26 cellular contexts compared by ENCODE assay signal in the genomic region with DNA sequence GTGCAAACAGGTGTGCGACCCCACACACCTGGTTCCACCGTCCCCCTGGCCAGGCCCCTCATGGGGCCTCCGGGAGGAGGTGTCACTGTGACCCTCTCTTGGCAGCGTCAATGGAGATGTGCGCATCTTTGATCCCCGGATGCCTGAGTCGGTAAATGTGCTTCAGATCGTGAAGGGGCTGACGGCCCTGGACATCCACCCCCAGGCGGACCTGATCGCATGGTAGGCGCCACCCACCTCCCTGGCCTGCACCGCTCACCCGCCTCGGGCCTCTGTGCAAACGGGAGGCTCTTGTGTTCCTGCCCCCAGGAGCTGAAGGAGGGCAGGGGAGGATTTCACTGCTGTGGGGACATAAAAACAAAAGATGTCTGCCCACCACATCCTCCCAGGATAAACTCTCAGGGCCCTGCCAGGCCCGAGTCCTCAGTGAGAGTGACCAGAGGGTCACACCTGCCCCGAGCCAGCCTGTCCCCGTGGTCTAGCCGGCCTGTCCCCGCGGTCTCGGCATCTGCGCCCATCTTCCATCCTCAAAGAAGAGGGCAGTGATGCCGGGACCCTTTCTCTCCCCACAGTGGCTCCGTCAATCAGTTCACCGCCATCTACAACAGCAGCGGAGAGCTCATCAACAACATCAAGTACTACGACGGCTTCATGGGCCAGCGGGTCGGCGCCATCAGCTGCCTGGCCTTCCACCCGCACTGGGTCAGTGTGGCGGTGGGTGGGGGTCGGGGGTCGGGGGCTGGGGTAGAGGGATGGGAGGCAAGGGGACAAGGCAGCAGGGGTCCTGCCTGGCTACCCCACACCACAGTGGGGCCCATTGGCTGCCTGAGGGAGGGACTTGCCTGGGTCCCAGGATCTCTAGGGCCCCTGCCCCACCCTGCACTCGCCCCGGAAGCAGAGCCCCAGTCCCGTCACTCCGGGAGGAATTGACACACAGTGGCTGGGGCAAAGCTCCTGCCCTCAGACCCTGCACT. TPM values are rescaled to one million over a fixed set of nuclear protein-coding genes. Genes with fewer than 3 reads are reported as not detected.
DNase-seq lines count a peak whose midpoint lies in the region; ATAC-seq and TF ChIP-seq lines count a peak whose summit lies in the region.
"Had no signal": no experiment of that assay in that cellular context is flagged by ENCODE, and none has a peak within 500 bp of the region (broad histone marks: within the 10 kb centered on the region; RNA-seq: fewer than 3 reads in every experiment).

No MANE protein-coding gene starts in this region.

- intact Hi-C loops in left ventricle myocardium inferior (cut with micrococcal nuclease) = no loop called here

- H3K4me3 Mint-ChIP-seq in activated naive CD4-positive, alpha-beta T cell treated with anti-CD3 and anti-CD28 coated beads, Interleukin-2, amount 10 ng/mL, durations not matched to agents 7 days and 5 days = no peak overlapping the region
- H3K4me3 Mint-ChIP-seq in nephron = no peak overlapping the region
- H3K4me3 Mint-ChIP-seq: activated naive CD8-positive, alpha-beta T cell treated with anti-CD3 and anti-CD28 coated beads, Interleukin-2, amount 50 U/mL, for 24 hours; CD4-positive, CD25-positive, alpha-beta regulatory T cell; HFFc6; natural killer cell treated with Interleukin-12 subunit alpha and Interleukin-12 subunit beta and Interleukin-15 and Interleukin-18, amount 100 ng/mL, for 72 hours; type B pancreatic cell had no signal

- H3K36me3 ChIP-seq in skeletal muscle tissue (ENCODE audit: control insufficient read depth in 3 of 3, insufficient read depth in 3 of 3, low read length in 3 of 3) (peaks cover 4 to 7% (median 4%) of the 10 kb centered on the region in 3 donors), left ventricle myocardium inferior (peaks cover 21% of the 10 kb centered on the region)

- CTCF ChIA-PET in activated naive CD4-positive, alpha-beta T cell treated with anti-CD3 and anti-CD28 coated beads, Interleukin-2, amount 10 ng/mL, durations not matched to agents 7 days and 5 days (lab: Charles Lee) = no interaction called here

- DNase-seq in activated naive CD4-positive, alpha-beta T cell treated with anti-CD3 and anti-CD28 coated beads, Interleukin-2, amount 50 U/mL, for 72 hours (ENCODE audit: low spot score in 2 of 2) = no peak
- DNase-seq in activated naive CD4-positive, alpha-beta T cell treated with anti-CD3 and anti-CD28 coated beads, Interleukin-2, amount 10 ng/mL, durations not matched to agents 7 days and 5 days = no peak
- no peak for DNase-seq in CD1c-positive myeloid dendritic cell (ENCODE audit: extremely low spot score)
- no peak for DNase-seq in COLO829 (ENCODE audit: low spot score)
- DNase-seq in left ventricle myocardium inferior = no peak
- no peak for DNase-seq in RPMI8226
- DNase-seq: activated CD4-positive, alpha-beta T cell treated with anti-CD3 and anti-CD28 coated beads for 1 hour; activated gamma-delta T cell; activated naive CD8-positive, alpha-beta T cell treated with anti-CD3 and anti-CD28 coated beads, Interleukin-2, amount 50 U/mL, for 24 hours; CD4-positive, CD25-positive, alpha-beta regulatory T cell; central memory CD4-positive, alpha-beta T cell; dermis blood vessel endothelial cell; EL; HFFc6; islet precursor cell; lower lobe of right lung; NCI-H1436 treated with DMSO at 0.1 percent for 48 hours; NCI-H446 treated with DMSO at 0.1 percent for 48 hours; NCI-H82; T-helper 1 cell had no signal

- H3K4me1 ChIP-seq in skeletal muscle tissue (ENCODE audit: control insufficient read depth in 3 of 3, insufficient read depth in 3 of 3, low read length in 3 of 3) (peaks cover 35 to 41% (median 39%) of the 10 kb centered on the region in 3 donors), left ventricle myocardium inferior (peaks cover 24% of the 10 kb centered on the region)

- H3K27ac ChIP-seq in skeletal muscle tissue (ENCODE audit: low read depth, low read length) (peak overlapping the region; percentile 85), left ventricle myocardium inferior (replicated peaks) (no peak overlapping the region)
- H3K27ac ChIP-seq: 22Rv1, lower lobe of right lung had no signal

- H3K27ac Mint-ChIP-seq in activated naive CD4-positive, alpha-beta T cell treated with anti-CD3 and anti-CD28 coated beads, Interleukin-2, amount 50 U/mL, for 72 hours = peak overlapping the region; percentile 14 to 54
- H3K27ac Mint-ChIP-seq in activated naive CD4-positive, alpha-beta T cell treated with anti-CD3 and anti-CD28 coated beads, Interleukin-2, amount 10 ng/mL, durations not matched to agents 7 days and 5 days = no peak overlapping the region
- H3K27ac Mint-ChIP-seq in nephron = peak overlapping the region; percentile 71 to 98 (median 93)
- H3K27ac Mint-ChIP-seq: activated naive CD8-positive, alpha-beta T cell treated with anti-CD3 and anti-CD28 coated beads, Interleukin-2, amount 50 U/mL, for 24 hours; CD4-positive, CD25-positive, alpha-beta regulatory T cell; HFFc6; natural killer cell treated with Interleukin-12 subunit alpha and Interleukin-12 subunit beta and Interleukin-15 and Interleukin-18, amount 100 ng/mL, for 72 hours had no signal

- no peaks in the 10 kb centered on the region for H3K36me3 Mint-ChIP-seq in activated naive CD4-positive, alpha-beta T cell treated with anti-CD3 and anti-CD28 coated beads, Interleukin-2, amount 50 U/mL, for 72 hours
- peaks cover 8% of the 10 kb centered on the region for H3K36me3 Mint-ChIP-seq in activated naive CD4-positive, alpha-beta T cell treated with anti-CD3 and anti-CD28 coated beads, Interleukin-2, amount 10 ng/mL, durations not matched to agents 7 days and 5 days
- peaks cover 8% of the 10 kb centered on the region for H3K36me3 Mint-ChIP-seq in nephron (ENCODE audit: low read depth)
- H3K36me3 Mint-ChIP-seq: CD4-positive, CD25-positive, alpha-beta regulatory T cell; natural killer cell treated with Interleukin-12 subunit alpha and Interleukin-12 subunit beta and Interleukin-15 and Interleukin-18, amount 100 ng/mL, for 72 hours; type B pancreatic cell had no signal

- H3K4me1 Mint-ChIP-seq in activated naive CD4-positive, alpha-beta T cell treated with anti-CD3 and anti-CD28 coated beads, Interleukin-2, amount 10 ng/mL, durations not matched to agents 7 days and 5 days = no peaks in the 10 kb centered on the region
- H3K4me1 Mint-ChIP-seq in nephron = peaks cover 41% of the 10 kb centered on the region
- H3K4me1 Mint-ChIP-seq: activated naive CD8-positive, alpha-beta T cell treated with anti-CD3 and anti-CD28 coated beads, Interleukin-2, amount 50 U/mL, for 24 hours; CD4-positive, CD25-positive, alpha-beta regulatory T cell had no signal

- no peak for ATAC-seq in activated naive CD4-positive, alpha-beta T cell treated with anti-CD3 and anti-CD28 coated beads, Interleukin-2, amount 50 U/mL, for 72 hours
- ATAC-seq: activated naive CD8-positive, alpha-beta T cell treated with anti-CD3 and anti-CD28 coated beads, Interleukin-2, amount 50 U/mL, for 24 hours; GM12878; lower lobe of right lung; natural killer cell treated with Interleukin-12 subunit alpha and Interleukin-12 subunit beta and Interleukin-15 and Interleukin-18, amount 100 ng/mL, for 72 hours had no signal

- no peaks in the 10 kb centered on the region for H3K9me3 Mint-ChIP-seq in activated naive CD4-positive, alpha-beta T cell treated with anti-CD3 and anti-CD28 coated beads, Interleukin-2, amount 50 U/mL, for 72 hours
- no peaks in the 10 kb centered on the region for H3K9me3 Mint-ChIP-seq in activated naive CD4-positive, alpha-beta T cell treated with anti-CD3 and anti-CD28 coated beads, Interleukin-2, amount 10 ng/mL, durations not matched to agents 7 days and 5 days
- H3K9me3 Mint-ChIP-seq in nephron = no peaks in the 10 kb centered on the region
- H3K9me3 Mint-ChIP-seq: activated naive CD8-positive, alpha-beta T cell treated with anti-CD3 and anti-CD28 coated beads, Interleukin-2, amount 50 U/mL, for 24 hours; CD4-positive, CD25-positive, alpha-beta regulatory T cell; HFFc6; natural killer cell treated with Interleukin-12 subunit alpha and Interleukin-12 subunit beta and Interleukin-15 and Interleukin-18, amount 100 ng/mL, for 72 hours; type B pancreatic cell had no signal

- H3K27me3 ChIP-seq in skeletal muscle tissue (ENCODE audit: control insufficient read depth in 3 of 3, insufficient read depth in 3 of 3, low read length in 3 of 3) (no peaks in the 10 kb centered on the region), left ventricle myocardium inferior (ENCODE audit: low read depth) (no peaks in the 10 kb centered on the region)

- peak overlapping the region in 1 of 3 donors; percentile 75 for H3K9ac ChIP-seq in skeletal muscle tissue (ENCODE audit: low read depth in 1 of 3, low read length in 3 of 3)

- H3K27me3 Mint-ChIP-seq in activated naive CD4-positive, alpha-beta T cell treated with anti-CD3 and anti-CD28 coated beads, Interleukin-2, amount 10 ng/mL, durations not matched to agents 7 days and 5 days = no peaks in the 10 kb centered on the region
- no peaks in the 10 kb centered on the region for H3K27me3 Mint-ChIP-seq in nephron (ENCODE audit: low read depth)
- H3K27me3 Mint-ChIP-seq: activated naive CD8-positive, alpha-beta T cell treated with anti-CD3 and anti-CD28 coated beads, Interleukin-2, amount 50 U/mL, for 24 hours; CD4-positive, CD25-positive, alpha-beta regulatory T cell; natural killer cell treated with Interleukin-12 subunit alpha and Interleukin-12 subunit beta and Interleukin-15 and Interleukin-18, amount 100 ng/mL, for 72 hours; type B pancreatic cell had no signal

- no peak for TF ChIP-seq CTCF in nephron (IDR thresholded peaks at IDR 0.05; ENCODE audit: unreplicated experiment in 3 of 3)
- no peak for TF ChIP-seq CTCF in left ventricle myocardium inferior (IDR thresholded peaks at IDR 0.05; ENCODE audit: borderline replicate concordance)

- H3K4me3 ChIP-seq in skeletal muscle tissue (ENCODE audit: low read length in 3 of 3) (no peak overlapping the region), left ventricle myocardium inferior (no peak overlapping the region)
- H3K4me3 ChIP-seq: GM12878, lower lobe of right lung had no signal

- H3K9me3 ChIP-seq in skeletal muscle tissue (ENCODE audit: control insufficient read depth in 3 of 3, low read length in 3 of 3) (no peaks in the 10 kb centered on the region), left ventricle myocardium inferior (replicated peaks) (no peaks in the 10 kb centered on the region)
- H3K9me3 ChIP-seq: lower lobe of right lung had no signal

RNA-seq across cellular contexts. Expression of gene CHMP6, which starts 29.0 kb away (rescaled TPM):
- total RNA-seq in activated naive CD4-positive, alpha-beta T cell treated with anti-CD3 and anti-CD28 coated beads, Interleukin-2, amount 50 U/mL, for 72 hours = 10 to 100 TPM in 1 of 2 donors, 1 to 10 TPM in 1; 9.7 to 18.5 TPM
- 12.5 TPM for total RNA-seq in skeletal muscle tissue
- total RNA-seq in left ventricle myocardium inferior = 15.9 TPM
